ENCODE assay signal across 8 cellular contexts in the genomic region with DNA sequence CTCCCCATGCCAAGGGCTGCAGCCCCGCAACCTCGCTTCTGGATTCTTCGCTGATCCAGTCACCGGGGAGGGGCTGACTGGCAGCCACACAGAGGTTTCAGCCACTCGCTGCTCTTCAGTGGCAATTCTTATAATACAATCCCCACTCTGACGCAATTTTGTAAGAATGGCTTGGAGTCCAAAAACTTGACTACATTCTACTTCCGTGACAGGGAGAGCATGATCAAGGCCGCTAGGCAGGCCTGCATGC. TPM values are rescaled to one million over a fixed set of nuclear protein-coding genes. Genes with fewer than 3 reads are reported as not detected.
DNase-seq lines count a peak whose midpoint lies in the region; ATAC-seq, FAIRE-seq and TF ChIP-seq lines count a peak whose summit lies in the region.

No MANE protein-coding gene starts in this region.

- H3K4me3 Mint-ChIP-seq in natural killer cell treated with Interleukin-12 subunit alpha and Interleukin-12 subunit beta and Interleukin-15 and Interleukin-18, amount 100 ng/mL, for 72 hours = peak overlapping the region; percentile 88

- POLR2A ChIA-PET in H1 (lab: Charles Lee; ENCODE audit: partially characterized antibody) = interaction anchor here (0.6 to 2.3 kb wide), 9 partner anchors 10 to 272 kb away, joined by 3 to 8 read pairs (median 5); a partner anchor contains a TSS

- H3K23me2 ChIP-seq in H1 (ENCODE audit: low read depth, low read length) = no peaks in the 10 kb centered on the region

- no peak for ATAC-seq in natural killer cell treated with Interleukin-12 subunit alpha and Interleukin-12 subunit beta and Interleukin-15 and Interleukin-18, amount 100 ng/mL, for 72 hours
- ATAC-seq in GM19328 (IDR thresholded peaks at IDR 0.05; ENCODE audit: unreplicated experiment) = no peak

- H3K27ac Mint-ChIP-seq in natural killer cell treated with Interleukin-12 subunit alpha and Interleukin-12 subunit beta and Interleukin-15 and Interleukin-18, amount 100 ng/mL, for 72 hours = peak overlapping the region; percentile 88 to 90

- H3K4me1 ChIP-seq in H1 (replicated peaks in 1 of 4; ENCODE audit: control insufficient read depth in 3 of 4, insufficient read depth in 4 of 4, low read length in 3 of 4) = peaks cover 1 to 7% (median 2%) of the 10 kb centered on the region in 4 experiments; a peak in 5 of 7 replicates

- no peak overlapping the region for H2BK120ac ChIP-seq in H1 (replicated peaks; ENCODE audit: low read depth, low read length)

- no peak overlapping the region for H3K9ac ChIP-seq in H1 (replicated peaks in 1 of 4; ENCODE audit: extremely low read depth in 1 of 4, low read depth in 3 of 4, low read length in 3 of 4)

- no peak for TF ChIP-seq EP300 in H1 (IDR thresholded peaks at IDR 0.05; ENCODE audit: borderline replicate concordance in 1 of 2, low read depth in 2 of 2, low read length in 2 of 2)

- TF ChIP-seq POLR2A in H1 (IDR thresholded peaks at IDR 0.05; ENCODE audit: control extremely low read depth in 1 of 2, low read depth in 2 of 2, low read length in 2 of 2) = no peak

- no peak overlapping the region for H2BK20ac ChIP-seq in H1 (ENCODE audit: low read length)

- peaks cover 0 to 2% of the 10 kb centered on the region in 2 experiments for H4K20me1 ChIP-seq in H1 (replicated peaks in 1 of 2; ENCODE audit: control insufficient read depth in 1 of 2, insufficient read depth in 2 of 2, low read length in 2 of 2)

- no peak overlapping the region for H3K27ac ChIP-seq in H1 (ENCODE audit: low read depth, low read length)

- H3K27me3 Mint-ChIP-seq in natural killer cell treated with Interleukin-12 subunit alpha and Interleukin-12 subunit beta and Interleukin-15 and Interleukin-18, amount 100 ng/mL, for 72 hours = no peaks in the 10 kb centered on the region

- H3K4ac ChIP-seq in H1 (replicated peaks; ENCODE audit: insufficient read length, low read depth, low read length) = no peak overlapping the region

- no peak overlapping the region for H2AFZ ChIP-seq in H1 (ENCODE audit: low read length)

- peak overlapping the region; percentile 47 for H4K91ac ChIP-seq in H1 (replicated peaks; ENCODE audit: insufficient read length, low read length)

- no peaks in the 10 kb centered on the region for H3K9me3 Mint-ChIP-seq in natural killer cell treated with Interleukin-12 subunit alpha and Interleukin-12 subunit beta and Interleukin-15 and Interleukin-18, amount 100 ng/mL, for 72 hours

- no peaks in the 10 kb centered on the region for H3K79me2 ChIP-seq in H1 (ENCODE audit: control insufficient read depth in 1 of 2, insufficient read depth in 2 of 2, low read length in 2 of 2)

- TF ChIP-seq CTCF in AG09309 (IDR thresholded peaks at IDR 0.05; ENCODE audit: control insufficient read depth, insufficient read depth, low read depth, low read length, missing control alignments) (no peak), H1 (IDR thresholded peaks at IDR 0.05; ENCODE audit: control extremely low read depth in 1 of 3, insufficient read depth in 1 of 3, low read depth in 1 of 3, low read length in 3 of 3) (no peak)

- no peak overlapping the region for H3K23ac ChIP-seq in H1 (ENCODE audit: insufficient read length)

- peak overlapping the region in 1 of 2 experiments; percentile 87; a peak in 2 of 4 replicates for H3K4me2 ChIP-seq in H1 (ENCODE audit: insufficient read depth in 1 of 2, low read depth in 2 of 2, low read length in 2 of 2)

- no peak for FAIRE-seq in H1 (lab: Jason Lieb, UNC)

- H2BK15ac ChIP-seq in H1 (ENCODE audit: low read length) = no peak overlapping the region

- no peaks in the 10 kb centered on the region for H3K36me3 Mint-ChIP-seq in natural killer cell treated with Interleukin-12 subunit alpha and Interleukin-12 subunit beta and Interleukin-15 and Interleukin-18, amount 100 ng/mL, for 72 hours

- H3K27me3 ChIP-seq in H1 (replicated peaks in 1 of 4; ENCODE audit: control insufficient read depth in 3 of 4, extremely low read depth in 1 of 4, insufficient read depth in 3 of 4, low read length in 3 of 4) = no peaks in the 10 kb centered on the region

- no peak overlapping the region for H3K56ac ChIP-seq in H1 (replicated peaks; ENCODE audit: insufficient read length, low read depth, low read length)

- no peak overlapping the region for H4K5ac ChIP-seq in H1 (ENCODE audit: insufficient read length, low read depth, low read length)

- no peak for TF ChIP-seq RAD21 in H1 (IDR thresholded peaks at IDR 0.05 in 1 of 2, conservative IDR thresholded peaks at IDR 0.05 in 1 of 2; ENCODE audit: low read depth in 2 of 2, low read length in 2 of 2)

- H3K4me3 ChIP-seq in AG09309 (ENCODE audit: control insufficient read depth, low read depth, low read length) (peak overlapping the region; percentile 23; the same call in 1 of the 2 replicates), H1 (ENCODE audit: extremely low read depth in 1 of 4, insufficient read depth in 2 of 4, low read depth in 3 of 4, low read length in 4 of 4) (peak overlapping the region in 1 of 4 experiments; percentile 77; a peak in 2 of 8 replicates)

- H3K18ac ChIP-seq in H1 (ENCODE audit: extremely low read depth, low read length) = no peak overlapping the region

- peak; percentile 89 for DNase-seq in AG09309 (ENCODE audit: low read depth)
- DNase-seq in NCI-H226 = peak; percentile 84
- DNase-seq in H1 (ENCODE audit: low read depth in 1 of 2, low spot score in 2 of 2) = no peak
- DNase-seq in natural killer cell treated with Interleukin-12 subunit alpha and Interleukin-12 subunit beta and Interleukin-15 and Interleukin-18, amount 100 ng/mL, for 72 hours (ENCODE audit: low spot score) = no peak
- DNase-seq in SW 1271 (lab: John Stamatoyannopoulos, UW) = no peak
- DNase-seq in DMS53 treated with DMSO at 0.1 percent for 48 hours (lab: John Stamatoyannopoulos, UW; ENCODE audit: unreplicated experiment) = no peak
- no peak for DNase-seq in activated gamma-delta T cell (lab: John Stamatoyannopoulos, UW)

- H2BK12ac ChIP-seq in H1 (ENCODE audit: low read depth, low read length) = no peak overlapping the region

- no peaks in the 10 kb centered on the region for H3K9me3 ChIP-seq in H1 (ENCODE audit: insufficient read depth in 2 of 2, low read depth in 1 of 2, low read length in 1 of 2)

- H3K36me3 ChIP-seq in H1 (ENCODE audit: control insufficient read depth in 2 of 4, insufficient read depth in 4 of 4, low read length in 3 of 4) = 0 out of 8 replicates have a peak, but pooled peaks cover 0 to 2% (median 0%) of the 10 kb centered on the region in 4 experiments

- H3K14ac ChIP-seq in H1 (ENCODE audit: insufficient read length) = no peak overlapping the region

- H3K79me1 ChIP-seq in H1 (ENCODE audit: low read depth, low read length) = no peaks in the 10 kb centered on the region

- no peak overlapping the region for H2AK5ac ChIP-seq in H1 (ENCODE audit: low read depth, low read length)

- no peak overlapping the region for H4K8ac ChIP-seq in H1 (ENCODE audit: extremely low read depth, insufficient read depth, low read length)

- 66% methylated on average over 8 of the region's 8 CpGs; no CpG with 5 or more reads in 1 of the 2 experiments for WGBS in H1 (ENCODE audit: extremely low coverage in 1 of 2, insufficient coverage in 1 of 2, insufficient read length in 1 of 2, insufficient replicate concordance in 2 of 2, low coverage in 1 of 2, low lambda C conversion rate in 2 of 2, missing lambda C conversion rate in 1 of 2), 2 experiments

- peaks cover 33 to 36% of the 10 kb centered on the region in 2 donors for H3K4me1 Mint-ChIP-seq in natural killer cell treated with Interleukin-12 subunit alpha and Interleukin-12 subunit beta and Interleukin-15 and Interleukin-18, amount 100 ng/mL, for 72 hours (ENCODE audit: low read depth in 2 of 2)

- CTCF ChIA-PET in H1 (lab: Charles Lee; ENCODE audit: partially characterized antibody) = interaction anchor here (0.7 to 7.4 kb wide), 21 partner anchors 10 to 244 kb away, joined by 3 to 60 read pairs (median 5); a partner anchor contains a TSS

- no peak overlapping the region for H2BK5ac ChIP-seq in H1 (ENCODE audit: low read depth, low read length)

TF ChIP-seq in H1, 55 proteins besides CTCF, POLR2A, EP300 and RAD21:
- 0 out of 2 replicates have a peak, but pooled peaks have one; percentile 4 for TF ChIP-seq SUZ12 (IDR thresholded peaks at IDR 0.05; ENCODE audit: low read length)
- 0 out of 2 replicates have a peak, but pooled peaks have one; percentile 1 for TF ChIP-seq CEBPB (IDR thresholded peaks at IDR 0.05; ENCODE audit: low read depth, low read length)
- TF ChIP-seq HDAC6 (IDR thresholded peaks at IDR 0.05; ENCODE audit: low read depth, low read length) = no peak

RNA-seq across cellular contexts. Expression of a gene that starts 14.9 kb away (rescaled TPM):
- total RNA-seq in H1 (2021; fragmentation: NEBNext Ultra II Directional; extraction: Animal tissue kit (Norgen Biotek cat#: 25700)) = 21.9 and 22.8 TPM in 2 replicates
- 12.4 and 17.7 TPM in 2 replicates for polyA plus RNA-seq in H1 (2011; rRNA removed)
- 16.1 TPM for polyA plus RNA-seq in H1 (2011; cell fraction: cytosol; rRNA removed)
- polyA plus RNA-seq in H1 (2011; cell fraction: nucleus; rRNA removed) = 29.8 TPM
- 10.6 to 14.5 TPM (median 13.2 TPM) in 4 replicates for polyA plus RNA-seq in H1 (2012, experiment 1 of 2)
- 12.1 TPM for polyA plus RNA-seq in H1 (2012, experiment 2 of 2)
- polyA plus RNA-seq in H1 (2013, experiment 1 of 2) = 13.9 TPM
- polyA plus RNA-seq in H1 (2013, experiment 2 of 2) = 12.0 TPM
- 7.1 and 10.5 TPM in 2 replicates for polyA minus RNA-seq in H1 (2011; rRNA and poly(A)+ RNA removed)
- polyA minus RNA-seq in H1 (2011; cell fraction: cytosol; rRNA and poly(A)+ RNA removed) = 9.5 TPM
- polyA minus RNA-seq in H1 (2011; cell fraction: nucleus; rRNA and poly(A)+ RNA removed) = 7.6 TPM
- total RNA-seq in natural killer cell treated with Interleukin-12 subunit alpha and Interleukin-12 subunit beta and Interleukin-15 and Interleukin-18, amount 100 ng/mL, for 72 hours = 10 to 100 TPM; 28.8 to 36.0 TPM

RNA-seq across cellular contexts. Expression of a gene that starts 44.8 kb away (rescaled TPM):
- 49.3 and 52.8 TPM in 2 replicates for total RNA-seq in H1 (2021; fragmentation: NEBNext Ultra II Directional; extraction: Animal tissue kit (Norgen Biotek cat#: 25700))
- polyA plus RNA-seq in H1 (2011; rRNA removed) = 30.4 and 45.6 TPM in 2 replicates
- polyA plus RNA-seq in H1 (2011; cell fraction: cytosol; rRNA removed) = 34.6 TPM
- polyA plus RNA-seq in H1 (2011; cell fraction: nucleus; rRNA removed) = 149 TPM
- 42.4 to 52.2 TPM (median 45.4 TPM) in 4 replicates for polyA plus RNA-seq in H1 (2012, experiment 1 of 2)
- 33.2 TPM for polyA plus RNA-seq in H1 (2012, experiment 2 of 2)
- polyA plus RNA-seq in H1 (2013, experiment 1 of 2) = 34.1 TPM
- polyA plus RNA-seq in H1 (2013, experiment 2 of 2) = 28.9 TPM
- polyA minus RNA-seq in H1 (2011; rRNA and poly(A)+ RNA removed) = 28.2 and 37.9 TPM in 2 replicates
- 20.9 TPM for polyA minus RNA-seq in H1 (2011; cell fraction: cytosol; rRNA and poly(A)+ RNA removed)
- 89.8 TPM for polyA minus RNA-seq in H1 (2011; cell fraction: nucleus; rRNA and poly(A)+ RNA removed)
- total RNA-seq in natural killer cell treated with Interleukin-12 subunit alpha and Interleukin-12 subunit beta and Interleukin-15 and Interleukin-18, amount 100 ng/mL, for 72 hours = 10 to 100 TPM; 45.3 to 83.5 TPM

Comparison
In these comparisons a context has a peak if more than half of its experiments do, and no peak if none do; other contexts are left out.
1. DNase-seq: peak in AG09309 (single experiment) and NCI-H226 (single experiment); none in H1 (0 of 2), natural killer cell treated with Interleukin-12 subunit alpha and Interleukin-12 subunit beta and Interleukin-15 and Interleukin-18, amount 100 ng/mL, for 72 hours (single experiment), SW 1271 (0 of 2), DMS53 treated with DMSO at 0.1 percent for 48 hours (single experiment) and activated gamma-delta T cell (single experiment).